In the genomic region with DNA sequence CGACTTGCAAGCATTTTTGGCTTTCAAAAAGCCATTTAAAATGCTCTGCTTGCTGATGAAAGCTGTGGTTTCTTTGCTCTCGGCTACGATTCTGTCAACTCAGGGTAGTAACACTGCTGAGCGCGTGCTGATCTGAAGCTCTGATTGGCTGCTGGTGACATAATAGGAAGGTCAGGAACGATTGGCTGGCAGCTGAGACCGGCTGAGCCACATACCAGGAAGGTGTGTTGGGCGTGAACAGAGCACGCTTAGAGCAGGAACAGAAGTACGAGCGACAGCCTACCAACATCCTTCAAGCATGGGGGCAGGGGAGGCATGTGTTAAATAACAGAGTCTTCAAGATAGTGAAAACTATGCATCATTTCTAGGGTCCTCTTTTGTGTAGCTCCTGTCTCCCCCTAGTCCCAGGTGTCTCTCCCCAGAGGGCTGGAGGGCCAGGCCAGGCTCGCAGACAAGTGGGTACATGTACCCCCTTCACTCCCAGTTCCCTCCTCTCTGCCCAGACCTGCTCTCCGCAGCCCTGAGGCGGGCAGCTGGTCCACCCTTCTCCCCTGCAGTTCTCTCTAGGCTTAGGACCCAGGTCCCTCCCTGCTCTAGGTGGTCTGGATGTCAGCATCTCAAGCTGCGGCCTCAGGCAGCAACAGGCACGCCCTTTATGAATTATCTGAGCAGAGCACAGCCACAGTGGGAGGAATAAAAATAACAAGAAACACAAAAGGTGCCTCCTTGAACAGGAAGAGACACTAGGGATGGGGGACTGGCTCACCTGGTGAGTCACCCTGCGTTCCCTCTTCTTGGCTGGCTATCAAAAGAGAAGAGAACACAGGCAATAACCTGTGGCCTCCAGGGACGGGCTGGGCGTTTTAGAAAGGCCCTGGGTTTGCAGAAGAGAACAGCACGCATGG, we compare ENCODE assay signal across 7 cellular contexts.
DNase-seq lines count a peak whose midpoint lies in the region; ATAC-seq and TF ChIP-seq lines count a peak whose summit lies in the region.

No MANE protein-coding gene starts in this region.

- no peak for TF ChIP-seq CTCF in kidney epithelial cell (IDR thresholded peaks at IDR 0.05; ENCODE audit: insufficient read depth, low read length, poor library complexity, severe bottlenecking)

- no peak overlapping the region for H3K4me3 ChIP-seq in kidney epithelial cell (ENCODE audit: low read depth, low read length)

- peak; percentile 99 for ATAC-seq in GM18511 (IDR thresholded peaks at IDR 0.05; ENCODE audit: unreplicated experiment)
- ATAC-seq in HG02943 (IDR thresholded peaks at IDR 0.05; ENCODE audit: low read depth, unreplicated experiment): peak; percentile 97

- H3K36me3 ChIP-seq in kidney epithelial cell (ENCODE audit: control insufficient read depth, insufficient read depth, low read length): no peaks in the 10 kb centered on the region

- DNase-seq in NCI-H2029 treated with DMSO at 0.1 percent for 48 hours (lab: John Stamatoyannopoulos, UW) (peak; percentile 95), cerebellar cortex (ENCODE audit: low spot score) (peak; percentile 84), kidney epithelial cell (ENCODE audit: low read depth) (peak; percentile 93)
- peak; percentile 68 for DNase-seq in activated CD4-positive, CD25-positive, alpha-beta regulatory T cell treated with anti-CD3 and anti-CD28 coated beads, Interleukin-2, amount 50 U/mL, for 16 hours (ENCODE audit: low read depth, low spot score)
- peak; percentile 86 for DNase-seq in stimulated activated CD4-positive, alpha-beta T cell treated with anti-CD3 and anti-CD28 coated beads, Interleukin-1b, Interleukin-23, amount 100 ng/mL, for 48 hours

- H3K27me3 ChIP-seq in kidney epithelial cell (ENCODE audit: control insufficient read depth, insufficient read depth, low read length): no peaks in the 10 kb centered on the region
